ENCODE assay signal across 1 cellular context in the genomic region with DNA sequence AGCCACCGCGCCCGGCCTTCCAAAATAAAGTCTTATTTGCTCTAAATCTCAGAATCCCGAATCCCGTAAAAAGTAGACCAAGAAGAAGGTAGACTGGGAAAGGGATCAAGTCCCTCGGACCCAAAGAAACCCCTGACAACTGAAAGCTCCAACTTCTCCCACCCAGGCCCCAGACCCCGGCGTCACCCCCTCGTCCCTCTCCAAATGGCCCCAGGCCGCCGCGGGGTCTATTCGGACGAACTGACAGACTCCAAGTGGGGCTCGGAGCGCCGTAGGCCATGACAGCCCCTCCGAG.
TF ChIP-seq lines count a peak whose summit lies in the region.

No MANE protein-coding gene starts in this region.

TF ChIP-seq in HepG2, 621 proteins besides CTCF, POLR2A, EP300 and RAD21 (continued from another document):
- TF ChIP-seq, protein P1, sequence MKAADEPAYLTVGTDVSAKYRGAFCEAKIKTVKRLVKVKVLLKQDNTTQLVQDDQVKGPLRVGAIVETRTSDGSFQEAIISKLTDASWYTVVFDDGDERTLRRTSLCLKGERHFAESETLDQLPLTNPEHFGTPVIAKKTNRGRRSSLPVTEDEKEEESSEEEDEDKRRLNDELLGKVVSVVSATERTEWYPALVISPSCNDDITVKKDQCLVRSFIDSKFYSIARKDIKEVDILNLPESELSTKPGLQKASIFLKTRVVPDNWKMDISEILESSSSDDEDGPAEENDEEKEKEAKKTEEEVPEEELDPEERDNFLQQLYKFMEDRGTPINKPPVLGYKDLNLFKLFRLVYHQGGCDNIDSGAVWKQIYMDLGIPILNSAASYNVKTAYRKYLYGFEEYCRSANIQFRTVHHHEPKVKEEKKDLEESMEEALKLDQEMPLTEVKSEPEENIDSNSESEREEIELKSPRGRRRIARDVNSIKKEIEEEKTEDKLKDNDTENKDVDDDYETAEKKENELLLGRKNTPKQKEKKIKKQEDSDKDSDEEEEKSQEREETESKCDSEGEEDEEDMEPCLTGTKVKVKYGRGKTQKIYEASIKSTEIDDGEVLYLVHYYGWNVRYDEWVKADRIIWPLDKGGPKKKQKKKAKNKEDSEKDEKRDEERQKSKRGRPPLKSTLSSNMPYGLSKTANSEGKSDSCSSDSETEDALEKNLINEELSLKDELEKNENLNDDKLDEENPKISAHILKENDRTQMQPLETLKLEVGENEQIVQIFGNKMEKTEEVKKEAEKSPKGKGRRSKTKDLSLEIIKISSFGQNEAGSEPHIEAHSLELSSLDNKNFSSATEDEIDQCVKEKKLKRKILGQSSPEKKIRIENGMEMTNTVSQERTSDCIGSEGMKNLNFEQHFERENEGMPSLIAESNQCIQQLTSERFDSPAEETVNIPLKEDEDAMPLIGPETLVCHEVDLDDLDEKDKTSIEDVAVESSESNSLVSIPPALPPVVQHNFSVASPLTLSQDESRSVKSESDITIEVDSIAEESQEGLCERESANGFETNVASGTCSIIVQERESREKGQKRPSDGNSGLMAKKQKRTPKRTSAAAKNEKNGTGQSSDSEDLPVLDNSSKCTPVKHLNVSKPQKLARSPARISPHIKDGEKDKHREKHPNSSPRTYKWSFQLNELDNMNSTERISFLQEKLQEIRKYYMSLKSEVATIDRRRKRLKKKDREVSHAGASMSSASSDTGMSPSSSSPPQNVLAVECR (CRISPR knock-in tag; IDR thresholded peaks at IDR 0.05; ENCODE audit: borderline replicate concordance): no peak
- TF ChIP-seq ZNF12 (CRISPR knock-in tag; IDR thresholded peaks at IDR 0.05) (no peak), ZNF878 (CRISPR knock-in tag; IDR thresholded peaks at IDR 0.05) (no peak), RORA (CRISPR knock-in tag; IDR thresholded peaks at IDR 0.05) (no peak; the same call in 1 of the 2 replicates), ZNF839 (CRISPR knock-in tag; IDR thresholded peaks at IDR 0.05; ENCODE audit: borderline replicate concordance) (0 out of 2 replicates have a peak, but pooled peaks have one; percentile 8), ZNF737 (CRISPR knock-in tag; IDR thresholded peaks at IDR 0.05; ENCODE audit: borderline replicate concordance) (no peak), NFAT5 (CRISPR knock-in tag; IDR thresholded peaks at IDR 0.05) (0 out of 2 replicates have a peak, but pooled peaks have one; percentile 34), ISX (CRISPR knock-in tag; conservative IDR thresholded peaks at IDR 0.05) (0 out of 2 replicates have a peak, but pooled peaks have one; percentile 63), CREM (IDR thresholded peaks at IDR 0.05) (no peak), CREM (CRISPR knock-in tag; IDR thresholded peaks at IDR 0.05) (no peak), U2AF2 (IDR thresholded peaks at IDR 0.05; ENCODE audit: low read depth, low read length) (no peak), MAF1 (CRISPR knock-in tag; IDR thresholded peaks at IDR 0.05; ENCODE audit: borderline replicate concordance) (no peak), ZNF232 (CRISPR knock-in tag; IDR thresholded peaks at IDR 0.05; ENCODE audit: borderline replicate concordance) (peak; percentile 48; the same call in 1 of the 2 replicates), NCOA1 (CRISPR knock-in tag; IDR thresholded peaks at IDR 0.05) (no peak), ZNF17 (CRISPR knock-in tag; IDR thresholded peaks at IDR 0.05) (no peak), CEBPB (IDR thresholded peaks at IDR 0.05; ENCODE audit: borderline replicate concordance, low read depth, low read length) (no peak), PITX1 (CRISPR knock-in tag; IDR thresholded peaks at IDR 0.05) (no peak), MEIS2 (CRISPR knock-in tag; IDR thresholded peaks at IDR 0.05) (0 out of 2 replicates have a peak, but pooled peaks have one; percentile 55), ONECUT2 (CRISPR knock-in tag; IDR thresholded peaks at IDR 0.05) (no peak), ARHGAP35 (CRISPR knock-in tag; IDR thresholded peaks at IDR 0.05; ENCODE audit: borderline replicate concordance) (0 out of 2 replicates have a peak, but pooled peaks have one; percentile 1), ZNF639 (CRISPR knock-in tag; conservative IDR thresholded peaks at IDR 0.05) (peak; percentile 27; the same call in 1 of the 2 replicates), ATRX (CRISPR knock-in tag; IDR thresholded peaks at IDR 0.05; ENCODE audit: borderline replicate concordance) (no peak), ZNF766 (CRISPR knock-in tag; IDR thresholded peaks at IDR 0.05; ENCODE audit: borderline replicate concordance) (peak; percentile 90), ZNF317 (CRISPR knock-in tag; IDR thresholded peaks at IDR 0.05) (no peak), ZNF768 (CRISPR knock-in tag; IDR thresholded peaks at IDR 0.05) (no peak), ISL2 (CRISPR knock-in tag; IDR thresholded peaks at IDR 0.05) (peak; percentile 54), RXRA (CRISPR knock-in tag; IDR thresholded peaks at IDR 0.05) (no peak), ZMYM3 (CRISPR knock-in tag; IDR thresholded peaks at IDR 0.05) (no peak), ZNF121 (CRISPR knock-in tag; IDR thresholded peaks at IDR 0.05) (no peak), ZNF709 (CRISPR knock-in tag; IDR thresholded peaks at IDR 0.05) (no peak), ZNF503 (CRISPR knock-in tag; IDR thresholded peaks at IDR 0.05) (peak; percentile 76; the same call in 1 of the 2 replicates), SAFB2 (CRISPR knock-in tag; IDR thresholded peaks at IDR 0.05; ENCODE audit: borderline replicate concordance, low read depth) (0 out of 2 replicates have a peak, but pooled peaks have one; percentile 63), SATB2 (CRISPR knock-in tag; IDR thresholded peaks at IDR 0.05) (peak; percentile 52; the same call in 1 of the 2 replicates), ZNF777 (CRISPR knock-in tag; IDR thresholded peaks at IDR 0.05) (no peak; the same call in 1 of the 2 replicates)
- TF ChIP-seq, protein P2, sequence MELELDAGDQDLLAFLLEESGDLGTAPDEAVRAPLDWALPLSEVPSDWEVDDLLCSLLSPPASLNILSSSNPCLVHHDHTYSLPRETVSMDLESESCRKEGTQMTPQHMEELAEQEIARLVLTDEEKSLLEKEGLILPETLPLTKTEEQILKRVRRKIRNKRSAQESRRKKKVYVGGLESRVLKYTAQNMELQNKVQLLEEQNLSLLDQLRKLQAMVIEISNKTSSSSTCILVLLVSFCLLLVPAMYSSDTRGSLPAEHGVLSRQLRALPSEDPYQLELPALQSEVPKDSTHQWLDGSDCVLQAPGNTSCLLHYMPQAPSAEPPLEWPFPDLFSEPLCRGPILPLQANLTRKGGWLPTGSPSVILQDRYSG (CRISPR knock-in tag; IDR thresholded peaks at IDR 0.05): 0 out of 2 replicates have a peak, but pooled peaks have one; percentile 39
- TF ChIP-seq, protein P3, sequence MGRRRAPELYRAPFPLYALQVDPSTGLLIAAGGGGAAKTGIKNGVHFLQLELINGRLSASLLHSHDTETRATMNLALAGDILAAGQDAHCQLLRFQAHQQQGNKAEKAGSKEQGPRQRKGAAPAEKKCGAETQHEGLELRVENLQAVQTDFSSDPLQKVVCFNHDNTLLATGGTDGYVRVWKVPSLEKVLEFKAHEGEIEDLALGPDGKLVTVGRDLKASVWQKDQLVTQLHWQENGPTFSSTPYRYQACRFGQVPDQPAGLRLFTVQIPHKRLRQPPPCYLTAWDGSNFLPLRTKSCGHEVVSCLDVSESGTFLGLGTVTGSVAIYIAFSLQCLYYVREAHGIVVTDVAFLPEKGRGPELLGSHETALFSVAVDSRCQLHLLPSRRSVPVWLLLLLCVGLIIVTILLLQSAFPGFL (CRISPR knock-in tag; IDR thresholded peaks at IDR 0.05): no peak
- TF ChIP-seq, protein P4, sequence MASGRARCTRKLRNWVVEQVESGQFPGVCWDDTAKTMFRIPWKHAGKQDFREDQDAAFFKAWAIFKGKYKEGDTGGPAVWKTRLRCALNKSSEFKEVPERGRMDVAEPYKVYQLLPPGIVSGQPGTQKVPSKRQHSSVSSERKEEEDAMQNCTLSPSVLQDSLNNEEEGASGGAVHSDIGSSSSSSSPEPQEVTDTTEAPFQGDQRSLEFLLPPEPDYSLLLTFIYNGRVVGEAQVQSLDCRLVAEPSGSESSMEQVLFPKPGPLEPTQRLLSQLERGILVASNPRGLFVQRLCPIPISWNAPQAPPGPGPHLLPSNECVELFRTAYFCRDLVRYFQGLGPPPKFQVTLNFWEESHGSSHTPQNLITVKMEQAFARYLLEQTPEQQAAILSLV (CRISPR knock-in tag; IDR thresholded peaks at IDR 0.05; ENCODE audit: borderline replicate concordance): 0 out of 2 replicates have a peak, but pooled peaks have one; percentile 33
TF ChIP-seq in HepG2: peak in this region for 25.
